1 cellular context compared by ENCODE assay signal in the genomic region with DNA sequence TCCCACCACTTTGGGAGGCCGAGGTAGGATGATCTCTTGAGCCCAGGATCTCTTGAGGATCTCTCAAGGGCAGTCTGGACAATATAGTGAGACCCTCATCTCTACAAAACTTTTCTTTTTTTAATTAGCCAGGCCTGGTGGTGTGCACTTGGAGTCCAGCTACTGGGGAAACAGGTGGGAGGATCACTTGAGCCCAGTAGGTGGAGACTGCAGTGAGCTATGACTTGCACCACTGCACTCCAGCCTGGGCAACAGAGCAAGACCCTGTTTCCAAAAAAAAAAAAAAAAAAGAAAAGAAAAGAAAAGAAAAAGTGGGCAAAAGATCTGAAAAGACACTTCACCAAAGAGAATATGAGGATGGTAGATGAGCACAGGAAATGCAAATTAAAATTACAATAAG.
TF ChIP-seq lines count a peak whose summit lies in the region.

No MANE protein-coding gene starts in this region.

TF ChIP-seq in HepG2, 621 proteins besides CTCF, POLR2A, EP300 and RAD21:
- TF ChIP-seq ZC3H4 (CRISPR knock-in tag; IDR thresholded peaks at IDR 0.05; ENCODE audit: borderline replicate concordance), result no peak
- TF ChIP-seq, protein P1, sequence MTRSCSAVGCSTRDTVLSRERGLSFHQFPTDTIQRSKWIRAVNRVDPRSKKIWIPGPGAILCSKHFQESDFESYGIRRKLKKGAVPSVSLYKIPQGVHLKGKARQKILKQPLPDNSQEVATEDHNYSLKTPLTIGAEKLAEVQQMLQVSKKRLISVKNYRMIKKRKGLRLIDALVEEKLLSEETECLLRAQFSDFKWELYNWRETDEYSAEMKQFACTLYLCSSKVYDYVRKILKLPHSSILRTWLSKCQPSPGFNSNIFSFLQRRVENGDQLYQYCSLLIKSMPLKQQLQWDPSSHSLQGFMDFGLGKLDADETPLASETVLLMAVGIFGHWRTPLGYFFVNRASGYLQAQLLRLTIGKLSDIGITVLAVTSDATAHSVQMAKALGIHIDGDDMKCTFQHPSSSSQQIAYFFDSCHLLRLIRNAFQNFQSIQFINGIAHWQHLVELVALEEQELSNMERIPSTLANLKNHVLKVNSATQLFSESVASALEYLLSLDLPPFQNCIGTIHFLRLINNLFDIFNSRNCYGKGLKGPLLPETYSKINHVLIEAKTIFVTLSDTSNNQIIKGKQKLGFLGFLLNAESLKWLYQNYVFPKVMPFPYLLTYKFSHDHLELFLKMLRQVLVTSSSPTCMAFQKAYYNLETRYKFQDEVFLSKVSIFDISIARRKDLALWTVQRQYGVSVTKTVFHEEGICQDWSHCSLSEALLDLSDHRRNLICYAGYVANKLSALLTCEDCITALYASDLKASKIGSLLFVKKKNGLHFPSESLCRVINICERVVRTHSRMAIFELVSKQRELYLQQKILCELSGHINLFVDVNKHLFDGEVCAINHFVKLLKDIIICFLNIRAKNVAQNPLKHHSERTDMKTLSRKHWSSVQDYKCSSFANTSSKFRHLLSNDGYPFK (CRISPR knock-in tag; IDR thresholded peaks at IDR 0.05; ENCODE audit: borderline replicate concordance), result no peak
- TF ChIP-seq, protein P2, sequence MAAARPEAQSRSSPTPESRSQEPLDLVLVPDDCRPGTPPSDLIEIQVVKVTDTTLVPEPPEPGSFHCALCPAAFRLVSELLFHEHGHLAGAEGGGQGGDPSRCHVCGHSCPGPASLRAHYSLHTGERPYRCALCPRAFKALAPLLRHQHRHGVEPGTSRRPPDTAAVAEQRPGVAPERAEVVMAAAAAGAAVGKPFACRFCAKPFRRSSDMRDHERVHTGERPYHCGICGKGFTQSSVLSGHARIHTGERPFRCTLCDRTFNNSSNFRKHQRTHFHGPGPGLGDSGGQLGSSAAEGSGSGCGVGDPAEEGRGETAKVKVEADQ (CRISPR knock-in tag; IDR thresholded peaks at IDR 0.05; ENCODE audit: borderline replicate concordance), result no peak
- TF ChIP-seq ZNF121 (CRISPR knock-in tag; IDR thresholded peaks at IDR 0.05), result peak; percentile 90
- no peak for TF ChIP-seq SOX5 (CRISPR knock-in tag; IDR thresholded peaks at IDR 0.05; ENCODE audit: borderline replicate concordance)
